In the genomic region with DNA sequence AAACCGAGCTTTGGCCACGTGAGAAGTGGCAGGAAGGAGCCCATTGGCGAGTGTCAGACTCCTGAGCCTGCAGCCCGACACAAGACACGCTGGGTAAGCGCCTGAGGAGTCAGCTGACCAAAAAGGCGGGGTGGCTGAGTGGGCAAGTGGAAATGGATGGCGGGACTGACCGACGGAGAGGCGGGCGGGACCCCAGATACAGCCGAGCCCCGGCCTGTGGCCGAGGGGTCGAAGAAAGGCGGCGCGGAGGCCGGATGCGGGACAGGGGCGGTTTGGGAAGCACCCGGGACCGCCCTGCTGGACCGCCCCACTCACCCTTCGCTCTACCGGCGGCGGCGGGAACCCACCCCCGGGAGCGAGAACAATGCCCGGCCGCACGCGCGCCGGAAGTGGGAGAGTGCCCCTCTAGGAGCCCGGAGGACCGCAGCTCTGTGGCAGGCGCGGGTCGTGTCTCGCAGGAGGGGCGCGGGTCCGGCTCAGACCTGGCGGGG, we compare ENCODE assay signal across 8 cellular contexts. TPM values are rescaled to one million over a fixed set of nuclear protein-coding genes. Genes with fewer than 3 reads are reported as not detected.
DNase-seq lines count a peak whose midpoint lies in the region; ATAC-seq and TF ChIP-seq lines count a peak whose summit lies in the region.

No MANE protein-coding gene starts in this region.

- DNase-seq in NCI-H1417 (lab: John Stamatoyannopoulos, UW) (peak; percentile 83 to 96 (median 96)), HFFc6 (no peak)
- peak; percentile 89 for DNase-seq in activated CD8-positive, alpha-beta memory T cell treated with anti-CD3 and anti-CD28 coated beads for 24 hours
- DNase-seq in effector memory CD4-positive, alpha-beta T cell = peak; percentile 38 to 58 (median 43)
- peak; percentile 49 to 51 for DNase-seq in stimulated activated CD8-positive, alpha-beta memory T cell treated with anti-CD3 and anti-CD28 coated beads, Interleukin-7, amount 100 ng/mL, for 1 hour (ENCODE audit: low read depth in 2 of 2)

- H3K27me3 ChIP-seq in effector memory CD4-positive, alpha-beta T cell (replicated peaks; ENCODE audit: control insufficient read depth, insufficient read depth, low read length, poor library complexity, severe bottlenecking) = no peaks in the 10 kb centered on the region
- no peaks in the 10 kb centered on the region for H3K27me3 ChIP-seq in mononuclear cell (ENCODE audit: insufficient read depth, low read length)

- TF ChIP-seq CTCF in HFFc6 (IDR thresholded peaks at IDR 0.05) = no peak

- peaks cover 3% of the 10 kb centered on the region; the same call in 1 of the 2 replicates for H3K27me3 Mint-ChIP-seq in HFFc6 (ENCODE audit: insufficient read depth)

- H3K4me1 Mint-ChIP-seq in HFFc6 (ENCODE audit: low read depth) = peaks cover 8% of the 10 kb centered on the region; the same call in 1 of the 2 replicates

- peak overlapping the region; percentile 72 for H3K4me3 ChIP-seq in effector memory CD4-positive, alpha-beta T cell (ENCODE audit: insufficient read depth, low read depth, low read length, poor library complexity, severe bottlenecking)
- peak overlapping the region; percentile 57 for H3K4me3 ChIP-seq in mononuclear cell (ENCODE audit: low read length)

- no peak overlapping the region for H3K4me3 Mint-ChIP-seq in HFFc6

- H3K9me3 ChIP-seq in effector memory CD4-positive, alpha-beta T cell (ENCODE audit: control insufficient read depth, low read length) = no peaks in the 10 kb centered on the region
- H3K9me3 ChIP-seq in mononuclear cell (ENCODE audit: low read depth, low read length) = no peaks in the 10 kb centered on the region

- peaks cover 38% of the 10 kb centered on the region for H3K9me3 Mint-ChIP-seq in HFFc6

- H3K36me3 ChIP-seq in effector memory CD4-positive, alpha-beta T cell (ENCODE audit: control insufficient read depth, insufficient read depth, low read length) = no peaks in the 10 kb centered on the region

- ATAC-seq in GM19351 (IDR thresholded peaks at IDR 0.05; ENCODE audit: unreplicated experiment) = peak; percentile 60
- no peak for ATAC-seq in GM19328 (IDR thresholded peaks at IDR 0.05; ENCODE audit: unreplicated experiment)

- H3K4me1 ChIP-seq in effector memory CD4-positive, alpha-beta T cell (ENCODE audit: control insufficient read depth, insufficient read depth, low read length, poor library complexity, severe bottlenecking) = peaks cover 4% of the 10 kb centered on the region
- H3K4me1 ChIP-seq in mononuclear cell (ENCODE audit: insufficient read depth, low read length) = peaks cover 18% of the 10 kb centered on the region

- H3K36me3 Mint-ChIP-seq in HFFc6 (ENCODE audit: low read depth) = peaks cover 65% of the 10 kb centered on the region

- H3K27ac Mint-ChIP-seq in HFFc6 = no peak overlapping the region

- peak overlapping the region; percentile 71 for H3K27ac ChIP-seq in effector memory CD4-positive, alpha-beta T cell (ENCODE audit: insufficient read depth, low read length, poor library complexity, severe bottlenecking)

RNA-seq across cellular contexts. Expression of gene ZSCAN30, which starts 22.8 kb away (rescaled TPM):
- total RNA-seq in mononuclear cell = 6.1 TPM
- 10 to 100 TPM; 10.9 to 16.1 (median 14.7) TPM for total RNA-seq in HFFc6 (2021; fragmentation: NEBNext Ultra II Directional; extraction: Animal tissue kit (Norgen Biotek cat#: 25700))

RNA-seq across cellular contexts. Expression of gene ZNF397, which starts 26.4 kb away (rescaled TPM):
- total RNA-seq in mononuclear cell = 7.7 TPM
- 10 to 100 TPM in 2 of 6 experiments, 1 to 10 TPM in 4; 8.7 to 10.2 (median 9.3) TPM for total RNA-seq in HFFc6 (2021; fragmentation: NEBNext Ultra II Directional; extraction: Animal tissue kit (Norgen Biotek cat#: 25700))
